Comparison of ENCODE assay signal across 9 cellular contexts in the genomic region with DNA sequence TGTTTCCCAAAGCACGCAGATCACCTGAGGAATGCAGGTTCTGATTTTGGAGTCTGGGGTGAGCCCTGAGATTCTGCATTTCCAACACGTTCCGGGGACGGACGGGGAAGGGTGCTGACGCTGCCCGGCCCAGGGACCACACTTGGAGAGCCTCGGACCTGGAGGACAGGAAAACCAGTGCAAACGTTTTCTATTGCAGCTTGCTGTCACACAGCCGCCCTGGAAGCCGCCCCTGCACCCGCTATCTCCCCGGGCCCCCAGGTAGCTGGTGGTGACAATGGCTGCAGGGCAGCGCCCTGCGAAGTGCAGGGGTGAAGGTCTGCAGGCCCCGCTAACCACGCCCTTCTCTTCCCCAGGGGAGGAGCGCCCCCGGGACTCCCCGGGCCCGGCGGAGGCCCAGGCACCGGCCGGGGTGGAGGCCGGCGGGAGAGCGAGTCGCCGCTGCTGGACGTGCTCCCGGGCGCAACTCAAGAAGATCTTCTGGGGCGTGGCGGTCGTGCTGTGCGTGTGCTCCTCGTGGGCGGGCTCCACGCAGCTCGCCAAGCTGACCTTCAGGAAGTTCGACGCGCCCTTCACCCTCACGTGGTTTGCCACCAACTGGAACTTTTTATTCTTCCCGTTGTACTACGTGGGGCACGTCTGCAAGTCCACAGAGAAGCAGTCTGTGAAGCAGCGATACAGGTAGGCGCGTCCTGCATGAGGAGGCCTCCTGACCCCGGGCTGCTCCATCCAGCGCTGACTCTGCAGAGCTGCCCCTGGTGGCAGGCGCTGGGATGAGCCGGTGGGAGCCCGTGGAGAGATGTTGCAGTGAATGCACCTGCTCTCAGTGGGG.
DNase-seq lines count a peak whose midpoint lies in the region; ATAC-seq and TF ChIP-seq lines count a peak whose summit lies in the region.
"Had no signal": no experiment of that assay in that cellular context is flagged by ENCODE, and none has a peak within 500 bp of the region (broad histone marks: within the 10 kb centered on the region; RNA-seq: fewer than 3 reads in every experiment).

No MANE protein-coding gene starts in this region.

- H3K36me3 Mint-ChIP-seq in activated CD4-positive, alpha-beta T cell treated with anti-CD3 and anti-CD28 coated beads for 36 hours (ENCODE audit: low read depth), result no peaks in the 10 kb centered on the region
- no peaks in the 10 kb centered on the region for H3K36me3 Mint-ChIP-seq in activated naive CD8-positive, alpha-beta T cell treated with anti-CD3 and anti-CD28 coated beads, Interleukin-2, amount 50 U/mL, for 24 hours (ENCODE audit: low read depth)
- H3K36me3 Mint-ChIP-seq in osteocyte (ENCODE audit: unreplicated experiment), result no peaks in the 10 kb centered on the region

- intact Hi-C loops in activated CD4-positive, alpha-beta T cell treated with anti-CD3 and anti-CD28 coated beads for 36 hours (cut with DNase I, micrococcal nuclease), result loop anchor here in 1 of 2 experiments (5.0 kb wide), 1 partner anchor 81 kb away; no protein-coding TSS in a partner anchor

- H3K27ac Mint-ChIP-seq in activated CD4-positive, alpha-beta T cell treated with anti-CD3 and anti-CD28 coated beads for 36 hours, result no peak overlapping the region
- H3K27ac Mint-ChIP-seq in activated naive CD8-positive, alpha-beta T cell treated with anti-CD3 and anti-CD28 coated beads, Interleukin-2, amount 50 U/mL, for 24 hours, result no peak overlapping the region
- H3K27ac Mint-ChIP-seq in osteocyte (ENCODE audit: unreplicated experiment), result no peak overlapping the region

- POLR2A ChIA-PET in activated CD4-positive, alpha-beta T cell treated with anti-CD3 and anti-CD28 coated beads for 36 hours (lab: Charles Lee), result no interaction called here

- H3K4me3 Mint-ChIP-seq in activated CD4-positive, alpha-beta T cell treated with anti-CD3 and anti-CD28 coated beads for 36 hours, result no peak overlapping the region
- H3K4me3 Mint-ChIP-seq in activated naive CD8-positive, alpha-beta T cell treated with anti-CD3 and anti-CD28 coated beads, Interleukin-2, amount 50 U/mL, for 24 hours, result peak overlapping the region; percentile 39
- H3K4me3 Mint-ChIP-seq in osteocyte (ENCODE audit: unreplicated experiment), result no peak overlapping the region

- peaks cover 8% of the 10 kb centered on the region for H3K4me1 Mint-ChIP-seq in activated CD4-positive, alpha-beta T cell treated with anti-CD3 and anti-CD28 coated beads for 36 hours
- H3K4me1 Mint-ChIP-seq in activated naive CD8-positive, alpha-beta T cell treated with anti-CD3 and anti-CD28 coated beads, Interleukin-2, amount 50 U/mL, for 24 hours, result peaks cover 18% of the 10 kb centered on the region
- H3K4me1 Mint-ChIP-seq in osteocyte (ENCODE audit: unreplicated experiment), result no peaks in the 10 kb centered on the region

- DNase-seq in activated CD4-positive, alpha-beta T cell treated with anti-CD3 and anti-CD28 coated beads for 36 hours, result peak; percentile 50
- no peak for DNase-seq in activated CD4-positive, alpha-beta T cell treated with anti-CD3 and anti-CD28 coated beads, Interleukin-2, amount 50 U/mL, for 4 hours
- no peak for DNase-seq in activated naive CD8-positive, alpha-beta T cell treated with anti-CD3 and anti-CD28 coated beads, Interleukin-2, amount 50 U/mL, for 24 hours
- peak; percentile 84 for DNase-seq in osteocyte (ENCODE audit: extremely low spot score, unreplicated experiment)
- no peak for DNase-seq in superior temporal gyrus (ENCODE audit: extremely low spot score)
- no peak for DNase-seq in anterior cingulate cortex (lab: John Stamatoyannopoulos, UW)
- no peak for DNase-seq in activated CD8-positive, alpha-beta memory T cell treated with anti-CD3 and anti-CD28 coated beads, Interleukin-2, amount 50 U/mL, for 4 hours
- DNase-seq: activated effector memory CD4-positive, alpha-beta T cell treated with anti-CD3 and anti-CD28 coated beads, Interleukin-2, amount 50 U/mL, for 16 hours had no signal

- H3K9me3 Mint-ChIP-seq in activated CD4-positive, alpha-beta T cell treated with anti-CD3 and anti-CD28 coated beads for 36 hours (ENCODE audit: low read depth), result no peaks in the 10 kb centered on the region
- no peaks in the 10 kb centered on the region for H3K9me3 Mint-ChIP-seq in activated naive CD8-positive, alpha-beta T cell treated with anti-CD3 and anti-CD28 coated beads, Interleukin-2, amount 50 U/mL, for 24 hours
- no peaks in the 10 kb centered on the region for H3K9me3 Mint-ChIP-seq in osteocyte (ENCODE audit: unreplicated experiment)

- peaks cover 6% of the 10 kb centered on the region for H3K27me3 Mint-ChIP-seq in activated CD4-positive, alpha-beta T cell treated with anti-CD3 and anti-CD28 coated beads for 36 hours
- peaks cover 24% of the 10 kb centered on the region for H3K27me3 Mint-ChIP-seq in activated naive CD8-positive, alpha-beta T cell treated with anti-CD3 and anti-CD28 coated beads, Interleukin-2, amount 50 U/mL, for 24 hours
- H3K27me3 Mint-ChIP-seq in osteocyte (ENCODE audit: unreplicated experiment), result peaks cover 14% of the 10 kb centered on the region

- ATAC-seq in activated CD4-positive, alpha-beta T cell treated with anti-CD3 and anti-CD28 coated beads for 36 hours, result peak; percentile 82
- peak; percentile 78 for ATAC-seq in HG02973 (IDR thresholded peaks at IDR 0.05; ENCODE audit: unreplicated experiment)
- ATAC-seq in activated naive CD8-positive, alpha-beta T cell treated with anti-CD3 and anti-CD28 coated beads, Interleukin-2, amount 50 U/mL, for 24 hours, result no peak

- CTCF ChIA-PET in activated CD4-positive, alpha-beta T cell treated with anti-CD3 and anti-CD28 coated beads for 36 hours (lab: Charles Lee), result interaction anchor here (0.7 to 2.6 kb wide), 9 partner anchors 10 to 688 kb away, joined by 3 to 13 read pairs (median 3); no protein-coding TSS in a partner anchor

- TF ChIP-seq CTCF in osteocyte (IDR thresholded peaks at IDR 0.05), result no peak

Comparison
In these comparisons a context has a peak if more than half of its experiments do, and no peak if none do; other contexts are left out.
1. DNase-seq: peak in activated CD4-positive, alpha-beta T cell treated with anti-CD3 and anti-CD28 coated beads for 36 hours (single experiment) and osteocyte (single experiment); none in activated CD4-positive, alpha-beta T cell treated with anti-CD3 and anti-CD28 coated beads, Interleukin-2, amount 50 U/mL, for 4 hours (0 of 2), activated naive CD8-positive, alpha-beta T cell treated with anti-CD3 and anti-CD28 coated beads, Interleukin-2, amount 50 U/mL, for 24 hours (single experiment), superior temporal gyrus (single experiment), anterior cingulate cortex (0 of 58) and activated CD8-positive, alpha-beta memory T cell treated with anti-CD3 and anti-CD28 coated beads, Interleukin-2, amount 50 U/mL, for 4 hours (single experiment).